Comparison of ENCODE assay signal across 21 cellular contexts in genomic region chr10:129956902-129957673, GRCh38. TPM values are rescaled to one million over a fixed set of nuclear protein-coding genes. Genes with fewer than 3 reads are reported as not detected.
DNase-seq lines count a peak whose midpoint lies in the region; ATAC-seq and TF ChIP-seq lines count a peak whose summit lies in the region.
"Had no signal": no experiment of that assay in that cellular context is flagged by ENCODE, and none has a peak within 500 bp of the region (broad histone marks: within the 10 kb centered on the region; RNA-seq: fewer than 3 reads in every experiment).

No MANE protein-coding gene starts in this region.

- H3K27me3 Mint-ChIP-seq in activated CD8-positive, alpha-beta memory T cell treated with anti-CD3 and anti-CD28 coated beads, Interleukin-2, amount 10 ng/mL, durations not matched to agents 7 days and 5 days: peaks cover 66% of the 10 kb centered on the region

- no peak overlapping the region for H2AFZ ChIP-seq in osteoblast (ENCODE audit: low read length)

- ATAC-seq in activated CD8-positive, alpha-beta memory T cell treated with anti-CD3 and anti-CD28 coated beads, Interleukin-2, amount 10 ng/mL, durations not matched to agents 7 days and 5 days: no peak
- no peak for ATAC-seq in SK-N-SH treated with all-trans-retinoic acid at 6 μM for 48 hours
- ATAC-seq: activated CD4-positive, CD25-positive, alpha-beta regulatory T cell treated with anti-CD3 and anti-CD28 coated beads, Interleukin-2, amount 50 U/mL, for 24 hours; activated naive CD4-positive, alpha-beta T cell treated with anti-CD3 and anti-CD28 coated beads, Interleukin-2, amount 50 U/mL, for 72 hours; gastroesophageal sphincter; HCT116; PC-3 had no signal

- peak overlapping the region; percentile 29 for H3K4me3 ChIP-seq in fibroblast of pulmonary artery (replicated peaks; ENCODE audit: low read depth, low read length)
- H3K4me3 ChIP-seq in osteoblast (ENCODE audit: insufficient read depth, low read length): peak overlapping the region; percentile 83
- H3K4me3 ChIP-seq in transverse colon: no peak overlapping the region
- H3K4me3 ChIP-seq: BLaER1 treated with 17β-estradiol and CSF1 and Interleukin-3, amounts not matched to agents 10 nM and 100 nM; cardiac muscle cell had no signal

- H3K4me1 ChIP-seq in osteoblast (ENCODE audit: insufficient read depth, low read length) (peaks cover 67% of the 10 kb centered on the region), transverse colon (peaks cover 0 to 16% (median 14%) of the 10 kb centered on the region in 4 donors)

- H3K36me3 ChIP-seq in osteoblast (ENCODE audit: insufficient read depth, low read length): peaks cover 13% of the 10 kb centered on the region
- H3K36me3 ChIP-seq in transverse colon: no peaks in the 10 kb centered on the region
- H3K36me3 ChIP-seq: BLaER1 treated with 17β-estradiol and CSF1 and Interleukin-3, amounts not matched to agents 10 nM and 100 nM; cardiac muscle cell; gastroesophageal sphincter had no signal

- in situ Hi-C loops in transverse colon (cut with MboI; ENCODE audit: low pct_ligation_motif_present in 1 of 4, low pct_unique_long_range_greater_than_20kb in 1 of 4, low sequenced_read_pairs in 3 of 4): no loop called here

- H3K36me3 Mint-ChIP-seq in activated CD8-positive, alpha-beta memory T cell treated with anti-CD3 and anti-CD28 coated beads, Interleukin-2, amount 10 ng/mL, durations not matched to agents 7 days and 5 days: no peaks in the 10 kb centered on the region

- H3K27ac ChIP-seq in osteoblast (ENCODE audit: low read depth, low read length) (peak overlapping the region; percentile 76), transverse colon (no peak overlapping the region)
- H3K27ac ChIP-seq: BLaER1 treated with 17β-estradiol and CSF1 and Interleukin-3, amounts not matched to agents 10 nM and 100 nM; cardiac muscle cell had no signal

- H3K79me2 ChIP-seq in osteoblast (ENCODE audit: insufficient read depth, low read length): peaks cover 96% of the 10 kb centered on the region

- peak overlapping the region; percentile 72 for H3K4me2 ChIP-seq in osteoblast (ENCODE audit: insufficient read depth, low read length)
- H3K4me2 ChIP-seq: BLaER1 treated with 17β-estradiol and CSF1 and Interleukin-3, amounts not matched to agents 10 nM and 100 nM had no signal

- H3K9me3 Mint-ChIP-seq in activated CD8-positive, alpha-beta memory T cell treated with anti-CD3 and anti-CD28 coated beads, Interleukin-2, amount 10 ng/mL, durations not matched to agents 7 days and 5 days (ENCODE audit: low read depth): no peaks in the 10 kb centered on the region
- H3K9me3 Mint-ChIP-seq: activated naive CD4-positive, alpha-beta T cell treated with anti-CD3 and anti-CD28 coated beads, Interleukin-2, amount 50 U/mL, for 72 hours had no signal

- DNase-seq in ELF-1 (ENCODE audit: low read depth, low spot score) (peak; percentile 19), LHCN-M2 (ENCODE audit: low read depth) (peak; percentile 78), fibroblast of pulmonary artery (ENCODE audit: low read depth) (peak; percentile 21), osteoblast (ENCODE audit: insufficient read length, low spot score, missing footprints) (peak; percentile 86), transverse colon (no peak), SHP77 (lab: John Stamatoyannopoulos, UW) (no peak)
- DNase-seq in activated CD8-positive, alpha-beta memory T cell treated with anti-CD3 and anti-CD28 coated beads, Interleukin-2, amount 10 ng/mL, durations not matched to agents 7 days and 5 days: no peak
- DNase-seq: activated CD8-positive, alpha-beta memory T cell treated with anti-CD3 and anti-CD28 coated beads, Interleukin-2, amount 50 U/mL, for 48 hours; NCI-H2227 treated with DMSO at 0.1 percent for 48 hours; PC-3; stimulated activated CD4-positive, alpha-beta T cell treated with anti-CD3 and anti-CD28 coated beads, Interleukin-4, amount 100 ng/mL, for 1 hour; trophoblast cell had no signal

- H3K27me3 ChIP-seq in osteoblast (ENCODE audit: insufficient read depth, low read length) (no peaks in the 10 kb centered on the region), transverse colon (peaks cover 92% of the 10 kb centered on the region)

- TF ChIP-seq EP300 in transverse colon (IDR thresholded peaks at IDR 0.05; ENCODE audit: low read depth): no peak

- TF ChIP-seq CTCF in fibroblast of pulmonary artery (IDR thresholded peaks at IDR 0.05; ENCODE audit: low read length, missing control alignments) (no peak), osteoblast (IDR thresholded peaks at IDR 0.05; ENCODE audit: extremely low read depth, low read depth, low read length) (no peak), transverse colon (IDR thresholded peaks at IDR 0.05) (no peak)

- no peaks in the 10 kb centered on the region for H4K20me1 ChIP-seq in osteoblast (ENCODE audit: insufficient read depth, low read length)

- H3K4me1 Mint-ChIP-seq in activated CD8-positive, alpha-beta memory T cell treated with anti-CD3 and anti-CD28 coated beads, Interleukin-2, amount 10 ng/mL, durations not matched to agents 7 days and 5 days: peaks cover 4% of the 10 kb centered on the region

- no peak for TF ChIP-seq POLR2A in transverse colon (IDR thresholded peaks at IDR 0.05)

- H3K9me3 ChIP-seq in osteoblast (ENCODE audit: low read depth, low read length) (no peaks in the 10 kb centered on the region), transverse colon (no peaks in the 10 kb centered on the region)
- H3K9me3 ChIP-seq: gastroesophageal sphincter had no signal

- no peak overlapping the region for H3K4me3 Mint-ChIP-seq in activated CD8-positive, alpha-beta memory T cell treated with anti-CD3 and anti-CD28 coated beads, Interleukin-2, amount 10 ng/mL, durations not matched to agents 7 days and 5 days

- CTCF ChIA-PET in activated CD8-positive, alpha-beta memory T cell treated with anti-CD3 and anti-CD28 coated beads, Interleukin-2, amount 10 ng/mL, durations not matched to agents 7 days and 5 days (lab: Charles Lee): interaction anchor here (0.7 to 1.2 kb wide), 2 partner anchors 14 to 923 kb away, joined by 3 to 5 read pairs; no protein-coding TSS in a partner anchor

- no peak overlapping the region for H3K27ac Mint-ChIP-seq in activated CD8-positive, alpha-beta memory T cell treated with anti-CD3 and anti-CD28 coated beads, Interleukin-2, amount 10 ng/mL, durations not matched to agents 7 days and 5 days
- H3K27ac Mint-ChIP-seq: activated naive CD4-positive, alpha-beta T cell treated with anti-CD3 and anti-CD28 coated beads, Interleukin-2, amount 50 U/mL, for 72 hours had no signal

- intact Hi-C loops in transverse colon (cut with DNase I; ENCODE audit: low total_unique reads): no loop called here

- 40% methylated on average over 18 of the region's 18 CpGs; no CpG with 5 or more reads in 1 of the 2 donors for WGBS in transverse colon (ENCODE audit: low coverage in 1 of 2), 2 donors

TF ChIP-seq in SK-N-SH treated with all-trans-retinoic acid at 6 μM for 48 hours, 23 proteins besides CTCF, POLR2A, EP300 and RAD21:
- no peak for TF ChIP-seq TSHZ2 (CRISPR knock-in tag; IDR thresholded peaks at IDR 0.05)
- no peak for TF ChIP-seq TCF4 (CRISPR knock-in tag; IDR thresholded peaks at IDR 0.05; ENCODE audit: borderline replicate concordance)
- TF ChIP-seq CSDC2 (CRISPR knock-in tag; IDR thresholded peaks at IDR 0.05): no peak
- TF ChIP-seq SNAI2 (CRISPR knock-in tag; IDR thresholded peaks at IDR 0.05): no peak
- TF ChIP-seq ZFP3 (CRISPR knock-in tag; IDR thresholded peaks at IDR 0.05): no peak

RNA-seq across cellular contexts. Expression of gene EBF3, which starts 7.0 kb away (rescaled TPM):
- 41.7 and 45.2 TPM in 2 replicates for total RNA-seq in LHCN-M2 (2014; rRNA removed)
- polyA plus RNA-seq in LHCN-M2 (2012): 16.3 TPM
- 31.8 and 35.4 TPM in 2 replicates for total RNA-seq in osteoblast
- not detected for total RNA-seq in activated CD8-positive, alpha-beta memory T cell treated with anti-CD3 and anti-CD28 coated beads, Interleukin-2, amount 10 ng/mL, durations not matched to agents 7 days and 5 days
- total RNA-seq in transverse colon: 1 to 10 TPM in 2 of 4 donors, under 1 TPM in 2; 0.37 to 6.6 (median 1.0) TPM
- total RNA-seq: activated naive CD4-positive, alpha-beta T cell treated with anti-CD3 and anti-CD28 coated beads, Interleukin-2, amount 50 U/mL, for 72 hours; M059J; PC-3 had no signal
- polyA plus RNA-seq: keratinocyte had no signal

Comparison
In these comparisons a context has a peak if more than half of its experiments do, and no peak if none do; other contexts are left out.
1. DNase-seq: peak in ELF-1 (single experiment), LHCN-M2 (single experiment), fibroblast of pulmonary artery (single experiment) and osteoblast (single experiment); none in activated CD8-positive, alpha-beta memory T cell treated with anti-CD3 and anti-CD28 coated beads, Interleukin-2, amount 10 ng/mL, durations not matched to agents 7 days and 5 days (single experiment), transverse colon (single experiment) and SHP77 (0 of 2).
2. H3K4me3 ChIP-seq: peak in fibroblast of pulmonary artery (single experiment) and osteoblast (single experiment); none in transverse colon (0 of 4).